21 cellular contexts compared by ENCODE assay signal in genomic region chr6:55250400-55250799, GRCh38.
"Had no signal": no experiment of that assay in that cellular context is flagged by ENCODE, and none has a peak within 500 bp of the region (broad histone marks: within the 10 kb centered on the region; RNA-seq: fewer than 3 reads in every experiment).

No MANE protein-coding gene starts in this region.

- H3K9me3 ChIP-seq: esophagus squamous epithelium, heart right ventricle, neutrophil, pancreas, suprapubic skin had no signal

- ATAC-seq: heart right ventricle; left lobe of liver; natural killer cell treated with Interleukin-12 subunit alpha and Interleukin-12 subunit beta and Interleukin-15 and Interleukin-18, amount 100 ng/mL, for 72 hours; pancreas; sciatic nerve; stimulated activated naive CD8-positive, alpha-beta T cell treated with anti-CD3 and anti-CD28 coated beads, Interleukin-15, amount 100 ng/mL, for 72 hours had no signal

- H3K27ac ChIP-seq: esophagus squamous epithelium, heart right ventricle, neutrophil, pancreas, suprapubic skin had no signal

- H3K36me3 ChIP-seq: esophagus squamous epithelium, heart right ventricle, neutrophil, pancreas, suprapubic skin had no signal

- DNase-seq: activated B cell treated with CpG ODN at 0.5 μM for 24 hours; activated CD4-positive, alpha-beta memory T cell treated with anti-CD3 and anti-CD28 coated beads for 36 hours; activated CD4-positive, alpha-beta T cell treated with anti-CD3 and anti-CD28 coated beads for 4 hours; activated naive CD4-positive, alpha-beta T cell treated with Interleukin-2 at 50 U/mL for 16 hours; activated naive CD8-positive, alpha-beta T cell treated with anti-CD3 and anti-CD28 coated beads, Interleukin-2, amount 10 ng/mL, durations not matched to agents 7 days and 5 days; amygdala; dermis blood vessel endothelial cell; effector memory CD4-positive, alpha-beta T cell; esophagus squamous epithelium; heart right ventricle; kidney; pancreas; stimulated activated CD4-positive, alpha-beta T cell treated with anti-CD3 and anti-CD28 coated beads, Interleukin-4, amount 100 ng/mL, for 1 hour; stimulated activated naive CD8-positive, alpha-beta T cell treated with anti-CD3 and anti-CD28 coated beads, Interleukin-15, amount 100 ng/mL, for 72 hours had no signal

- H3K4me1 ChIP-seq: esophagus squamous epithelium, heart right ventricle, pancreas, suprapubic skin had no signal

- H3K27me3 ChIP-seq: esophagus squamous epithelium, neutrophil, pancreas, suprapubic skin had no signal

- H3K4me3 ChIP-seq: esophagus squamous epithelium, heart right ventricle, lung, pancreas, smooth muscle cell, suprapubic skin had no signal
